In the genomic region with DNA sequence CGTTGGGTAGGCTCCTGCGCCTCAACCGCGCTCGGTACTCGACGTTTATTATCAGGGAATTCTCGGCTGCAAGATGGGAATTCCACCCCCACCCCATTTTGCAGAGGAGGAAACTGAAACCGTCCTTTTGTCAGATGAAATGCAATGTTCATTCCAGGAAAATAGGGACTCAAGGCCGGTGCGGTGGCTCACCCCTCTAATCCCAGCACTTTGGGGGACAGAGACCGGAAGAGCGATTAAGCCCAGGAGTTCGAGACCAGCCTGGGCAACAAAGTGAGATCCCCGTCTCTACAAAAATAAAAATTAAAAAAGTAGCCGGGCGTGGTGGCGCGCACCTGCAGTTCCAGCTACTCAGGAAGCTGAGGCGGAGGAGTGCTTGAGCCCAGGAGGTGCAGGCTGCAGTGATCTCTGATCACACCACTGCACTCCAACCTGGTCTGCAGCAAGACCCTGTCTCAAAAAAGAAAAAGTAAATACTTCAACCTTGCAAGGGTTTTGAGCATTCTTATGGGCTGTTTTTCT, we compare ENCODE assay signal across 8 cellular contexts. TPM values are rescaled to one million over a fixed set of nuclear protein-coding genes. Genes with fewer than 3 reads are reported as not detected.
A peak's percentile ranks its signal among the peaks of the same experiment; 100 is the strongest.
DNase-seq lines count a peak whose midpoint lies in the region; ATAC-seq, FAIRE-seq and TF ChIP-seq lines count a peak whose summit lies in the region.

No MANE protein-coding gene starts in this region.

- H3K27ac ChIP-seq in cardiac muscle cell = peak overlapping the region; percentile 77
- peak overlapping the region; percentile 91 to 95 for H3K27ac ChIP-seq in ascending aorta
- H3K27ac ChIP-seq in upper lobe of right lung = peak overlapping the region; percentile 96

- H3K9me3 ChIP-seq in cardiac muscle cell (ENCODE audit: low read depth) (no peaks in the 10 kb centered on the region), ascending aorta (no peaks in the 10 kb centered on the region), upper lobe of right lung (no peaks in the 10 kb centered on the region)

- H3K4me3 ChIP-seq in cardiac muscle cell = peak overlapping the region; percentile 55
- H3K4me3 ChIP-seq in ascending aorta = peak overlapping the region; percentile 77 to 90
- H3K4me3 ChIP-seq in lower leg skin (ENCODE audit: low read depth, poor library complexity, severe bottlenecking) = peak overlapping the region; percentile 78
- H3K4me3 ChIP-seq in upper lobe of right lung = peak overlapping the region; percentile 92

- no peak for FAIRE-seq in H54 (lab: Jason Lieb, UNC)

- H3K4me1 ChIP-seq in cardiac muscle cell (ENCODE audit: low read depth) (peaks cover 3% of the 10 kb centered on the region), ascending aorta (peaks cover 4 to 25% of the 10 kb centered on the region in 2 donors), upper lobe of right lung (peaks cover 17% of the 10 kb centered on the region)

- H3K27me3 ChIP-seq in cardiac muscle cell (no peaks in the 10 kb centered on the region), ascending aorta (no peaks in the 10 kb centered on the region), upper lobe of right lung (no peaks in the 10 kb centered on the region)

- peaks cover 7% of the 10 kb centered on the region for H3K36me3 ChIP-seq in cardiac muscle cell
- H3K36me3 ChIP-seq in ascending aorta = peaks cover 0 to 11% of the 10 kb centered on the region in 2 donors
- H3K36me3 ChIP-seq in upper lobe of right lung = peaks cover 13% of the 10 kb centered on the region

- ATAC-seq in left ventricle myocardium superior (no peak), upper lobe of right lung (no peak)
- no peak for ATAC-seq in activated CD4-positive, CD25-positive, alpha-beta regulatory T cell treated with anti-CD3 and anti-CD28 coated beads, Interleukin-2, amount 50 U/mL, for 24 hours

- 10 to 17% methylated on average over 20 of the region's 20 CpGs for WGBS in lower leg skin, 2 donors

- TF ChIP-seq CTCF in cardiac muscle cell (IDR thresholded peaks at IDR 0.05; ENCODE audit: low read depth, low read length) = no peak
- no peak for TF ChIP-seq CTCF in ascending aorta (IDR thresholded peaks at IDR 0.05)
- TF ChIP-seq CTCF in lower leg skin (IDR thresholded peaks at IDR 0.05) = no peak
- no peak for TF ChIP-seq CTCF in upper lobe of right lung (IDR thresholded peaks at IDR 0.05)

- TF ChIP-seq POLR2A in lower leg skin (IDR thresholded peaks at IDR 0.05) (no peak), H54 (IDR thresholded peaks at IDR 0.05; ENCODE audit: low read depth, low read length) (no peak)

- DNase-seq in cardiac muscle cell (ENCODE audit: low read depth in 1 of 2, low spot score in 1 of 2) (no peak), left ventricle myocardium superior (no peak), ascending aorta (ENCODE audit: low spot score in 2 of 2) (no peak), lower leg skin (ENCODE audit: low spot score in 2 of 2) (no peak), upper lobe of right lung (no peak), H54 (ENCODE audit: insufficient read length, low spot score) (no peak), globus pallidus (ENCODE audit: low spot score) (no peak)

- intact Hi-C loops in left ventricle myocardium superior (cut with micrococcal nuclease) (loop anchor here (5.0 kb wide), 1 partner anchor 142 kb away; no protein-coding TSS in a partner anchor), ascending aorta (cut with DNase I) (loop anchor here (2.0 to 5.0 kb wide), 3 partner anchors 18 to 227 kb away; no protein-coding TSS in a partner anchor), lower leg skin (cut with DNase I; ENCODE audit: low total_unique reads) (no loop called here), upper lobe of right lung (cut with DNase I) (no loop called here)

RNA-seq across cellular contexts. Expression of gene RFC2, which starts 0.7 kb away (rescaled TPM):
- total RNA-seq in cardiac muscle cell (14.6 and 26.8 TPM in 2 replicates), left ventricle myocardium superior (10.5 TPM), ascending aorta (37.7 TPM), lower leg skin (10 to 100 TPM; 15.3 to 26.5 (median 23.9) TPM), upper lobe of right lung (16.3 TPM)
- 49.2 and 69.2 TPM in 2 replicates for polyA plus RNA-seq in cardiac muscle cell

RNA-seq across cellular contexts. Expression of gene CLIP2, which starts 34.3 kb away (rescaled TPM):
- 20.0 and 27.6 TPM in 2 replicates for total RNA-seq in cardiac muscle cell
- polyA plus RNA-seq in cardiac muscle cell = 9.4 and 11.1 TPM in 2 replicates
- 6.9 TPM for total RNA-seq in left ventricle myocardium superior
- 50.2 TPM for total RNA-seq in ascending aorta
- 10 to 100 TPM; 29.1 to 60.2 (median 52.5) TPM for total RNA-seq in lower leg skin
- 24.3 TPM for total RNA-seq in upper lobe of right lung

RNA-seq across cellular contexts. Expression of gene LAT2, which starts 45.1 kb away (rescaled TPM):
- total RNA-seq in cardiac muscle cell = 0.63 and 1.1 TPM in 2 replicates
- 0.86 and 0.94 TPM in 2 replicates for polyA plus RNA-seq in cardiac muscle cell
- 2.7 TPM for total RNA-seq in left ventricle myocardium superior
- total RNA-seq in ascending aorta = 1.5 TPM
- total RNA-seq in lower leg skin = 1 to 10 TPM in 3 of 4 donors, under 1 TPM in 1; 0.88 to 2.4 (median 1.5) TPM
- 47.0 TPM for total RNA-seq in upper lobe of right lung

Comparison
In these comparisons a context has a peak if more than half of its experiments do, and no peak if none do; other contexts are left out.
1. RNA of gene LAT2, which starts 45.1 kb away (total RNA-seq): 47.0 TPM in upper lobe of right lung (single experiment); 2.7 TPM in left ventricle myocardium superior (single experiment), 0.88 to 2.4 TPM in lower leg skin, 1.5 TPM in ascending aorta (single experiment) and 0.63 to 1.1 TPM in cardiac muscle cell; every median in the first group is over 10 times any median in the second.
2. intact Hi-C loops: an anchor here in left ventricle myocardium superior (5.0 kb wide) and ascending aorta (2.0 to 5.0 kb wide); none called in lower leg skin and upper lobe of right lung.
3. Peak in every context shown above with its lines, with median percentiles within 50 percentile points of each other: H3K27ac ChIP-seq and H3K4me3 ChIP-seq.